ENCODE assay signal across 18 cellular contexts in the genomic region with DNA sequence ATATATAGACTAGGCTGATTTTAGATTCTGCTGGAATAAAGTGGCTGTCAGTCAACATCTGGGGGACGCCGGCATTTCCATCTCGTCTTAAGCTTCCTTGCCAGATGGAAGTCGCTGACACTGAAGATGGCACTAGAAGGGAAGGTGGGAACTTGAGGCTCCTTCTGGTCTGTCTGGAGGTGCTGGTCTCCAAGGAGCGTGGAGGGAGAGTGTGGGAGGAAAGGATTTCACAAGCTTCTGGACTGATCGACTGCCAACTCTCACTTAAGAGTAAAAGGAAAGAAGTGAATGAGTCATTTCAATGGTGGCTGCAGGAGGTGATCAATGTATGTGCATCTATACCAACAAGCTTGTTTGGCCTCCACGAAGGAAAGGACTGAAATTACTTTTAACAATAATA. TPM values are rescaled to one million over a fixed set of nuclear protein-coding genes. Genes with fewer than 3 reads are reported as not detected.
A peak's percentile ranks its signal among the peaks of the same experiment; 100 is the strongest.
DNase-seq lines count a peak whose midpoint lies in the region; ATAC-seq and TF ChIP-seq lines count a peak whose summit lies in the region.
"Had no signal": no experiment of that assay in that cellular context is flagged by ENCODE, and none has a peak within 500 bp of the region (broad histone marks: within the 10 kb centered on the region; RNA-seq: fewer than 3 reads in every experiment).

No MANE protein-coding gene starts in this region.

- no peak for ATAC-seq in GM18867 (IDR thresholded peaks at IDR 0.05; ENCODE audit: unreplicated experiment)
- ATAC-seq: heart left ventricle had no signal

- TF ChIP-seq POLR2A in NB4 (IDR thresholded peaks at IDR 0.05; ENCODE audit: extremely low read depth, insufficient read length), result no peak

- TF ChIP-seq CTCF in NB4 (IDR thresholded peaks at IDR 0.05; ENCODE audit: low read depth, low read length) (no peak), choroid plexus epithelial cell (conservative IDR thresholded peaks at IDR 0.05; ENCODE audit: low read depth, low read length) (no peak)

- 0 out of 22 replicates have a peak, but pooled peaks cover 0 to 12% (median 0%) of the 10 kb centered on the region in 11 experiments for H3K36me3 ChIP-seq in BLaER1 treated with 17β-estradiol and CSF1 and Interleukin-3, amounts not matched to agents 10 nM and 100 nM
- H3K36me3 ChIP-seq: heart left ventricle, pancreas, spleen had no signal

- H3K27me3 ChIP-seq in BLaER1 treated with 17β-estradiol and CSF1 and Interleukin-3, amounts not matched to agents 10 nM and 100 nM, result no peaks in the 10 kb centered on the region
- H3K27me3 ChIP-seq: heart left ventricle, pancreas, spleen had no signal

- H3K4me1 ChIP-seq in BLaER1 treated with 17β-estradiol and CSF1 and Interleukin-3, amounts not matched to agents 10 nM and 100 nM, result peaks cover 72 to 89% (median 83%) of the 10 kb centered on the region in 10 experiments

- H3K4me2 ChIP-seq in BLaER1 treated with 17β-estradiol and CSF1 and Interleukin-3, amounts not matched to agents 10 nM and 100 nM, result peak overlapping the region; percentile 38 to 92 (median 66)

- H3K9ac ChIP-seq in BLaER1 treated with 17β-estradiol and CSF1 and Interleukin-3, amounts not matched to agents 10 nM and 100 nM, result no peak overlapping the region

- peak overlapping the region in 4 of 11 experiments; percentile 3 to 10 (median 8); a peak in 1 of 22 replicates for H3K27ac ChIP-seq in BLaER1 treated with 17β-estradiol and CSF1 and Interleukin-3, amounts not matched to agents 10 nM and 100 nM
- H3K27ac ChIP-seq: heart left ventricle, pancreas had no signal

- peak; percentile 65 for DNase-seq in NB4 (ENCODE audit: low read depth)
- peak; percentile 73 for DNase-seq in choroid plexus epithelial cell (ENCODE audit: low read depth)
- peak; percentile 82 for DNase-seq in mesenteric fat pad (ENCODE audit: low spot score)
- no peak for DNase-seq in midbrain (lab: John Stamatoyannopoulos, UW)
- DNase-seq in NAMALWA (ENCODE audit: low spot score), result no peak
- no peak for DNase-seq in NCI-H446 treated with DMSO at 0.1 percent for 48 hours (lab: John Stamatoyannopoulos, UW)
- DNase-seq: activated CD4-positive, alpha-beta T cell treated with anti-CD3 and anti-CD28 coated beads, Interleukin-2, amount 10 ng/mL, durations not matched to agents 7 days and 5 days; activated naive CD4-positive, alpha-beta T cell treated with anti-CD3 and anti-CD28 coated beads, Interleukin-2, amount 50 U/mL, for 16 hours; caudate nucleus; heart left ventricle; KG1; mucosa of descending colon; NCI-H1417; NCI-H345 had no signal

- no peaks in the 10 kb centered on the region for H3K9me3 ChIP-seq in BLaER1 treated with 17β-estradiol and CSF1 and Interleukin-3, amounts not matched to agents 10 nM and 100 nM (replicated peaks in 1 of 11)
- H3K9me3 ChIP-seq: heart left ventricle, pancreas, spleen had no signal

- no peak overlapping the region for H3K4me3 ChIP-seq in BLaER1 treated with 17β-estradiol and CSF1 and Interleukin-3, amounts not matched to agents 10 nM and 100 nM
- H3K4me3 ChIP-seq in NB4 (ENCODE audit: low read depth, low read length), result no peak overlapping the region
- no peak overlapping the region for H3K4me3 ChIP-seq in choroid plexus epithelial cell (ENCODE audit: low read depth, low read length)
- H3K4me3 ChIP-seq: heart left ventricle, mucosa of descending colon, pancreas, spleen had no signal

- peaks cover 0 to 26% (median 2%) of the 10 kb centered on the region in 11 experiments; a peak in 13 of 22 replicates for H4K20me1 ChIP-seq in BLaER1 treated with 17β-estradiol and CSF1 and Interleukin-3, amounts not matched to agents 10 nM and 100 nM

RNA-seq across cellular contexts. Expression of gene DUSP22, which starts 40.4 kb away (rescaled TPM):
- 75.0 TPM for total RNA-seq in mesenteric fat pad

RNA-seq across cellular contexts. Expression of gene IRF4, which starts 58.9 kb away (rescaled TPM):
- 6.3 TPM for total RNA-seq in mesenteric fat pad

Comparison
In these comparisons a context has a peak if more than half of its experiments do, and no peak if none do; other contexts are left out.
1. DNase-seq: peak in NB4 (single experiment), choroid plexus epithelial cell (single experiment) and mesenteric fat pad (single experiment); none in midbrain (single experiment), NAMALWA (single experiment) and NCI-H446 treated with DMSO at 0.1 percent for 48 hours (single experiment).